In the genomic region with DNA sequence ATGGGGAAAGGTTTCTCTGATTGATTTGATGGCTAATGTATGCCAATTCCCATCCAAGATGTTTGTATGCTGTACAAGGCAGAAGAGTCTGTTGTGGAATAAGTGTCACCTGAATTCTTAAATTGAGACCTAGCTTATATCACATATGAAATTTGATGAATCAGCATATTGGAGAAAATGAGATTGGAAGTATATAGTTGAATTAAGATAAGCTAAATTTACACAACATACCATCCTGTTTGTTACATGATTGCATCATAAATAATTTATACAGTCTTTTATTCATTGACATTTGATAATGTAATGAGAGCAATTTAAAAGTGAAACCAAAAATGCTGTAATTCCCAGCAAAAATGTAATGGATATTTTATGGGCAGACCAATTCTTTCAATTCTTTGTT, we compare ENCODE assay signal across 10 cellular contexts. TPM values are rescaled to one million over a fixed set of nuclear protein-coding genes. Genes with fewer than 3 reads are reported as not detected.
DNase-seq lines count a peak whose midpoint lies in the region; ATAC-seq, FAIRE-seq and TF ChIP-seq lines count a peak whose summit lies in the region.
"Had no signal": no experiment of that assay in that cellular context is flagged by ENCODE, and none has a peak within 500 bp of the region (broad histone marks: within the 10 kb centered on the region; RNA-seq: fewer than 3 reads in every experiment).

No MANE protein-coding gene starts in this region.

- peak overlapping the region; percentile 95 to 99 for H3K4me3 Mint-ChIP-seq in activated T-cell treated with anti-CD3 and anti-CD28 coated beads, Interleukin-2, amount 50 U/mL, for 72 hours

- H3K4me3 ChIP-seq in adipocyte (ENCODE audit: low read length) (peak overlapping the region; percentile 100), HepG2 (replicated peaks in 1 of 3; ENCODE audit: insufficient read depth in 1 of 3, low read depth in 2 of 3, low read length in 3 of 3) (peak overlapping the region; percentile 91 to 99 (median 98)), tibial nerve (peak overlapping the region; percentile 70 to 89 (median 78))

- no peaks in the 10 kb centered on the region for H3K27me3 Mint-ChIP-seq in activated T-cell treated with anti-CD3 and anti-CD28 coated beads, Interleukin-2, amount 50 U/mL, for 72 hours (ENCODE audit: low read depth)

- H3K4me1 ChIP-seq in adipocyte (ENCODE audit: control insufficient read depth, insufficient read depth, low read length): peaks cover 26% of the 10 kb centered on the region
- peaks cover 39% of the 10 kb centered on the region for H3K4me1 ChIP-seq in HepG2 (ENCODE audit: insufficient read depth, low read length)
- peaks cover 0 to 65% (median 23%) of the 10 kb centered on the region in 4 donors for H3K4me1 ChIP-seq in tibial nerve

- H3K9ac ChIP-seq in adipocyte (ENCODE audit: low read length) (peak overlapping the region; percentile 99), HepG2 (ENCODE audit: insufficient read depth, low read depth, low read length) (peak overlapping the region; percentile 97; the same call in 1 of the 2 replicates)

- no peak for DNase-seq in activated T-cell treated with anti-CD3 and anti-CD28 coated beads, Interleukin-2, amount 50 U/mL, for 72 hours
- no peak for DNase-seq in activated T-cell treated with anti-CD3 and anti-CD28 coated beads, Interleukin-2, amount 50 U/mL, for 1 hour
- DNase-seq in adipocyte (ENCODE audit: low read depth): no peak
- no peak for DNase-seq in HepG2 (ENCODE audit: low spot score)
- DNase-seq in tibial nerve (ENCODE audit: low spot score in 2 of 2): no peak
- DNase-seq in AG20443 (ENCODE audit: low spot score): no peak
- DNase-seq in SKM-1 (lab: John Stamatoyannopoulos, UW; ENCODE audit: unreplicated experiment): no peak
- DNase-seq in SIG-M5 treated with dmso at 0.1 percent for 504 hours (lab: John Stamatoyannopoulos, UW; ENCODE audit: unreplicated experiment): no peak
- DNase-seq: GOT3, NCI-H774 had no signal

- H3K27ac ChIP-seq in HepG2 (ENCODE audit: extremely low read length, insufficient read depth, low read length): peak overlapping the region; percentile 96
- no peak overlapping the region for H3K27ac ChIP-seq in tibial nerve

- H2AFZ ChIP-seq in HepG2 (ENCODE audit: low read length): no peak overlapping the region

- H3K79me2 ChIP-seq in HepG2 (ENCODE audit: insufficient read depth, low read length): peaks cover 57% of the 10 kb centered on the region

- H3K9me3 ChIP-seq in adipocyte (ENCODE audit: control insufficient read depth, low read length) (no peaks in the 10 kb centered on the region), HepG2 (ENCODE audit: low read length) (no peaks in the 10 kb centered on the region), tibial nerve (no peaks in the 10 kb centered on the region)

- TF ChIP-seq POLR2A in HepG2 (IDR thresholded peaks at IDR 0.05; ENCODE audit: insufficient read depth in 1 of 2, low read depth in 2 of 2, low read length in 2 of 2) (no peak), tibial nerve (IDR thresholded peaks at IDR 0.05) (no peak)

- H3K36me3 Mint-ChIP-seq in activated T-cell treated with anti-CD3 and anti-CD28 coated beads, Interleukin-2, amount 50 U/mL, for 72 hours (ENCODE audit: insufficient read depth in 2 of 2): peaks cover 1 to 7% of the 10 kb centered on the region in 2 donors

- TF ChIP-seq CTCF in HepG2 (CRISPR knock-in tag; IDR thresholded peaks at IDR 0.05) (no peak), tibial nerve (IDR thresholded peaks at IDR 0.05) (no peak)

- no peak for FAIRE-seq in HepG2 (lab: Jason Lieb, UNC)

- H3K4me1 Mint-ChIP-seq in activated T-cell treated with anti-CD3 and anti-CD28 coated beads, Interleukin-2, amount 50 U/mL, for 72 hours (ENCODE audit: low read depth): peaks cover 44% of the 10 kb centered on the region

- no peak overlapping the region for H3K27ac Mint-ChIP-seq in activated T-cell treated with anti-CD3 and anti-CD28 coated beads, Interleukin-2, amount 50 U/mL, for 72 hours

- H4K20me1 ChIP-seq in HepG2 (ENCODE audit: insufficient read depth, low read length): no peaks in the 10 kb centered on the region

- no peaks in the 10 kb centered on the region for H3K27me3 ChIP-seq in adipocyte (replicated peaks; ENCODE audit: control insufficient read depth, insufficient read depth, low read length)
- no peaks in the 10 kb centered on the region; a peak in 1 of 5 replicates for H3K27me3 ChIP-seq in HepG2 (ENCODE audit: control insufficient read depth in 1 of 2, insufficient read depth in 2 of 2, low read length in 2 of 2)
- H3K27me3 ChIP-seq in tibial nerve: no peaks in the 10 kb centered on the region

- no peaks in the 10 kb centered on the region for H3K9me3 Mint-ChIP-seq in activated T-cell treated with anti-CD3 and anti-CD28 coated beads, Interleukin-2, amount 50 U/mL, for 72 hours

- H3K36me3 ChIP-seq in adipocyte (ENCODE audit: control insufficient read depth, insufficient read depth, low read length, severe bottlenecking): peaks cover under 1% of the 10 kb centered on the region
- peaks cover 0 to 16% of the 10 kb centered on the region in 2 experiments; a peak in 2 of 5 replicates for H3K36me3 ChIP-seq in HepG2 (replicated peaks in 1 of 2; ENCODE audit: control insufficient read depth in 1 of 2, insufficient read depth in 2 of 2, low read length in 2 of 2)
- no peaks in the 10 kb centered on the region for H3K36me3 ChIP-seq in tibial nerve

- intact Hi-C loops in HepG2 (cut with micrococcal nuclease; ENCODE audit: unreplicated experiment): loop anchor here (5.0 kb wide), 1 partner anchor 133 kb away; no protein-coding TSS in a partner anchor

- CTCF ChIA-PET in HepG2 (lab: Yijun Ruan, JAX; ENCODE audit: low intra/inter-chr PET ratio, low total read pairs): no interaction called here

- in situ Hi-C loops in HepG2 (cut with HindIII; ENCODE audit: extremely low pct_ligation_motif_present, low pct_unique_long_range_greater_than_20kb): no loop called here

- TF ChIP-seq EP300 in HepG2 (IDR thresholded peaks at IDR 0.05; ENCODE audit: low read depth in 2 of 2, low read length in 2 of 2) (no peak), HepG2 (CRISPR knock-in tag; IDR thresholded peaks at IDR 0.05; ENCODE audit: borderline replicate concordance) (no peak), tibial nerve (IDR thresholded peaks at IDR 0.05) (no peak)

- POLR2A ChIA-PET in HepG2 (lab: Yijun Ruan, JAX): no interaction called here

- no peak for TF ChIP-seq RAD21 in HepG2 (CRISPR knock-in tag; IDR thresholded peaks at IDR 0.05)

- no TSS peak for BruUV-seq in HepG2 (replicated peaks; lab: Mats Ljungman, UMichigan)

- no peak for ATAC-seq in activated T-cell treated with anti-CD3 and anti-CD28 coated beads, Interleukin-2, amount 50 U/mL, for 72 hours (replicated peaks in 1 of 2)
- no peak for ATAC-seq in HepG2

- H3K4me2 ChIP-seq in HepG2 (ENCODE audit: low read depth, low read length): peak overlapping the region; percentile 93

RNA-seq across cellular contexts. Expression of gene CWC27, which starts 1.1 kb away (rescaled TPM):
- 10 to 100 TPM; 37.5 to 39.1 TPM for total RNA-seq in activated T-cell treated with anti-CD3 and anti-CD28 coated beads, Interleukin-2, amount 50 U/mL, for 72 hours
- 25.7 and 38.1 TPM in 2 replicates for total RNA-seq in HepG2 (2016; rRNA removed; fragmentation: Illumina TruSeq; extraction: Trizol)
- total RNA-seq in HepG2 (2016; cell fraction: cytosol; rRNA removed; fragmentation: Illumina TruSeq; extraction: Trizol; ENCODE audit: low read depth): 9.0 and 10.5 TPM in 2 replicates
- total RNA-seq in HepG2 (2016; cell fraction: insoluble cytoplasmic fraction; rRNA removed; fragmentation: Illumina TruSeq; extraction: Trizol): 24.5 and 37.3 TPM in 2 replicates
- 16.0 TPM in 2 replicates for total RNA-seq in HepG2 (2016; cell fraction: membrane; rRNA removed; fragmentation: Illumina TruSeq; extraction: Trizol)
- 27.6 and 28.3 TPM in 2 replicates for total RNA-seq in HepG2 (2016; cell fraction: nucleus; rRNA removed; fragmentation: Illumina TruSeq; extraction: Trizol)
- 10.7 and 21.1 TPM in 2 replicates for polyA plus RNA-seq in HepG2 (2011; rRNA removed)
- 7.0 and 11.2 TPM in 2 replicates for polyA plus RNA-seq in HepG2 (2011; cell fraction: cytosol; rRNA removed)
- 2.7 and 5.7 TPM in 2 replicates for polyA plus RNA-seq in HepG2 (2011; cell fraction: nucleus; rRNA removed)
- polyA plus RNA-seq in HepG2 (2012): 13.9 and 22.8 TPM in 2 replicates
- polyA plus RNA-seq in HepG2 (2016; cell fraction: cytosol; fragmentation: Illumina TruSeq; extraction: Trizol; ENCODE audit: low read depth): 7.9 and 9.2 TPM in 2 replicates
- 46.6 and 49.1 TPM in 2 replicates for polyA plus RNA-seq in HepG2 (2016; cell fraction: insoluble cytoplasmic fraction; fragmentation: Illumina TruSeq; extraction: Trizol; ENCODE audit: low read depth)
- polyA plus RNA-seq in HepG2 (2016; cell fraction: membrane; fragmentation: Illumina TruSeq; extraction: Trizol; ENCODE audit: low read depth): 11.2 and 12.2 TPM in 2 replicates
- polyA plus RNA-seq in HepG2 (2016; cell fraction: nucleus; fragmentation: Illumina TruSeq; extraction: Trizol; ENCODE audit: insufficient read depth, low read depth): 17.9 and 20.2 TPM in 2 replicates
- polyA minus RNA-seq in HepG2 (2011; rRNA and poly(A)+ RNA removed; ENCODE audit: low replicate concordance): 12.9 and 15.6 TPM in 2 replicates
- 9.8 and 14.3 TPM in 2 replicates for polyA minus RNA-seq in HepG2 (2011; cell fraction: cytosol; rRNA and poly(A)+ RNA removed)
- polyA minus RNA-seq in HepG2 (2011; cell fraction: nucleus; rRNA and poly(A)+ RNA removed): 58.7 and 70.8 TPM in 2 replicates
- 10 to 100 TPM in 3 of 4 donors, 1 to 10 TPM in 1; 8.8 to 38.1 (median 17.6) TPM for total RNA-seq in tibial nerve

RNA-seq across cellular contexts. Expression of gene SREK1IP1, which starts 1.4 kb away (rescaled TPM):
- 10 to 100 TPM; 22.9 to 28.7 TPM for total RNA-seq in activated T-cell treated with anti-CD3 and anti-CD28 coated beads, Interleukin-2, amount 50 U/mL, for 72 hours
- total RNA-seq in HepG2 (2016; rRNA removed; fragmentation: Illumina TruSeq; extraction: Trizol) (16.5 and 28.7 TPM in 2 replicates), tibial nerve (10 to 100 TPM in 2 of 4 donors, 1 to 10 TPM in 2; 7.5 to 11.6 (median 10.2) TPM)
- 6.4 and 6.6 TPM in 2 replicates for total RNA-seq in HepG2 (2016; cell fraction: cytosol; rRNA removed; fragmentation: Illumina TruSeq; extraction: Trizol; ENCODE audit: low read depth)
- 17.0 and 29.2 TPM in 2 replicates for total RNA-seq in HepG2 (2016; cell fraction: insoluble cytoplasmic fraction; rRNA removed; fragmentation: Illumina TruSeq; extraction: Trizol)
- total RNA-seq in HepG2 (2016; cell fraction: membrane; rRNA removed; fragmentation: Illumina TruSeq; extraction: Trizol): 7.9 and 10.2 TPM in 2 replicates
- total RNA-seq in HepG2 (2016; cell fraction: nucleus; rRNA removed; fragmentation: Illumina TruSeq; extraction: Trizol): 8.1 and 8.2 TPM in 2 replicates
- polyA plus RNA-seq in HepG2 (2011; rRNA removed): 3.1 and 3.4 TPM in 2 replicates
- 2.2 and 2.4 TPM in 2 replicates for polyA plus RNA-seq in HepG2 (2011; cell fraction: cytosol; rRNA removed)
- polyA plus RNA-seq in HepG2 (2011; cell fraction: nucleus; rRNA removed): 1.6 and 2.1 TPM in 2 replicates
- polyA plus RNA-seq in HepG2 (2012): 6.5 TPM in 2 replicates
- 8.4 and 10.6 TPM in 2 replicates for polyA plus RNA-seq in HepG2 (2016; cell fraction: cytosol; fragmentation: Illumina TruSeq; extraction: Trizol; ENCODE audit: low read depth)
- 29.2 and 29.3 TPM in 2 replicates for polyA plus RNA-seq in HepG2 (2016; cell fraction: insoluble cytoplasmic fraction; fragmentation: Illumina TruSeq; extraction: Trizol; ENCODE audit: low read depth)
- polyA plus RNA-seq in HepG2 (2016; cell fraction: membrane; fragmentation: Illumina TruSeq; extraction: Trizol; ENCODE audit: low read depth): 5.6 and 7.3 TPM in 2 replicates
- 11.1 and 13.0 TPM in 2 replicates for polyA plus RNA-seq in HepG2 (2016; cell fraction: nucleus; fragmentation: Illumina TruSeq; extraction: Trizol; ENCODE audit: insufficient read depth, low read depth)
- polyA minus RNA-seq in HepG2 (2011; rRNA and poly(A)+ RNA removed; ENCODE audit: low replicate concordance): 1.8 and 5.9 TPM in 2 replicates
- 4.6 and 6.5 TPM in 2 replicates for polyA minus RNA-seq in HepG2 (2011; cell fraction: cytosol; rRNA and poly(A)+ RNA removed)
- polyA minus RNA-seq in HepG2 (2011; cell fraction: nucleus; rRNA and poly(A)+ RNA removed): 7.6 and 9.9 TPM in 2 replicates
